ENCODE assay signal across 4 cellular contexts in the genomic region with DNA sequence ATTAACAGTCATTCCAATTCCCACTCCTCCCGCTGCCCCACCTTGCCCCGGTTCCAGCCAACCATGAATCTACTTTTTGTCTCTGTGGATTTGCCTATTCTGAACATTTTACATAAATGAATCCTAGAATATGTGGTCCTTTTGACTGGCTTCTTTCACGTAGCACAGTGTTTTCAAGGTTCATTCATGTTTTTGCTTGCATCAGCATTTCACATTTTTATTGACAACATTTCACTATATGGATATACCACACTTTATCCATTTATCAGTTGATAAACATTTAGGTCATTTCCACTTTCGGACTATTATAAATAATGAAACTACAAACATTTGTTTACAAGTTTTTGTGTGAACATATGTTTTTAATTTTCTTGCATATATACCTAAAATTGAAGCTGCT.
TF ChIP-seq lines count a peak whose summit lies in the region.

No MANE protein-coding gene starts in this region.

TF ChIP-seq in HepG2, 621 proteins besides CTCF, POLR2A, EP300 and RAD21:
- TF ChIP-seq MAFK (conservative IDR thresholded peaks at IDR 0.05 in 1 of 2, IDR thresholded peaks at IDR 0.05 in 1 of 2; ENCODE audit: low read length in 2 of 2) (peak; percentile 92 to 97), ZBED4 (CRISPR knock-in tag; IDR thresholded peaks at IDR 0.05; ENCODE audit: borderline replicate concordance) (no peak), MAFF (IDR thresholded peaks at IDR 0.05; ENCODE audit: low read depth, low read length) (peak; percentile 94)

TF ChIP-seq in A549, 52 proteins besides CTCF, POLR2A, EP300 and RAD21:
- TF ChIP-seq ESRRA (IDR thresholded peaks at IDR 0.05; ENCODE audit: borderline replicate concordance, low read length), result no peak
- TF ChIP-seq MAFK (IDR thresholded peaks at IDR 0.05; ENCODE audit: partially characterized antibody), result peak; percentile 94
- no peak for TF ChIP-seq CBX2 (IDR thresholded peaks at IDR 0.05; ENCODE audit: borderline replicate concordance, low read depth)

TF ChIP-seq in IMR-90, 13 proteins besides CTCF, POLR2A, EP300 and RAD21:
- no peak for TF ChIP-seq ELK1 (IDR thresholded peaks at IDR 0.05; ENCODE audit: borderline replicate concordance, low read depth, low read length)
- peak; percentile 94 for TF ChIP-seq MAFK (IDR thresholded peaks at IDR 0.05; ENCODE audit: low read depth, low read length)
- TF ChIP-seq CHD1 (IDR thresholded peaks at IDR 0.05; ENCODE audit: low read depth, low read length), result no peak
- TF ChIP-seq RFX5 (IDR thresholded peaks at IDR 0.05; ENCODE audit: low read depth, low read length), result no peak

TF ChIP-seq in K562, 482 proteins besides CTCF, POLR2A, EP300 and RAD21:
- TF ChIP-seq MAFG (tag; conservative IDR thresholded peaks at IDR 0.05) (peak; percentile 42; the same call in 1 of the 2 replicates), NR1H2 (CRISPR knock-in tag; IDR thresholded peaks at IDR 0.05) (no peak), MAFF (IDR thresholded peaks at IDR 0.05; ENCODE audit: low read length) (peak; percentile 66; the same call in 1 of the 2 replicates), MAFK (IDR thresholded peaks at IDR 0.05; ENCODE audit: low read length) (peak; percentile 79), ZNF316 (IDR thresholded peaks at IDR 0.05) (peak; percentile 54; the same call in 1 of the 2 replicates)
